ENCODE assay signal across 13 cellular contexts in genomic region chr7:100879685-100880261, GRCh38. TPM values are rescaled to one million over a fixed set of nuclear protein-coding genes. Genes with fewer than 3 reads are reported as not detected.
DNase-seq lines count a peak whose midpoint lies in the region; ATAC-seq and TF ChIP-seq lines count a peak whose summit lies in the region.
"Had no signal": no experiment of that assay in that cellular context is flagged by ENCODE, and none has a peak within 500 bp of the region (broad histone marks: within the 10 kb centered on the region; RNA-seq: fewer than 3 reads in every experiment).

No MANE protein-coding gene starts in this region.

- H3K36me3 Mint-ChIP-seq in activated naive CD4-positive, alpha-beta T cell treated with anti-CD3 and anti-CD28 coated beads, Interleukin-2, amount 50 U/mL, for 24 hours: peaks cover 24% of the 10 kb centered on the region
- peaks cover 80% of the 10 kb centered on the region for H3K36me3 Mint-ChIP-seq in activated CD8-positive, alpha-beta T cell treated with anti-CD3 and anti-CD28 coated beads for 36 hours (ENCODE audit: low read depth)
- H3K36me3 Mint-ChIP-seq in osteocyte (ENCODE audit: unreplicated experiment): peaks cover 49% of the 10 kb centered on the region

- POLR2A ChIA-PET in activated CD8-positive, alpha-beta T cell treated with anti-CD3 and anti-CD28 coated beads for 36 hours (lab: Charles Lee): interaction anchor here (0.7 kb wide), 1 partner anchor 85 kb away, joined by 4 read pairs; no protein-coding TSS in a partner anchor

- intact Hi-C loops in activated CD8-positive, alpha-beta T cell treated with anti-CD3 and anti-CD28 coated beads for 36 hours (cut with micrococcal nuclease): no loop called here
- intact Hi-C loops in Right ventricle myocardium superior (cut with DNase I): no loop called here

- H3K4me3 Mint-ChIP-seq in activated naive CD4-positive, alpha-beta T cell treated with anti-CD3 and anti-CD28 coated beads, Interleukin-2, amount 50 U/mL, for 24 hours: no peak overlapping the region
- no peak overlapping the region for H3K4me3 Mint-ChIP-seq in activated CD8-positive, alpha-beta T cell treated with anti-CD3 and anti-CD28 coated beads for 36 hours
- H3K4me3 Mint-ChIP-seq in osteocyte (ENCODE audit: unreplicated experiment): no peak overlapping the region
- H3K4me3 Mint-ChIP-seq: activated T-cell treated with anti-CD3 and anti-CD28 coated beads, Interleukin-2, amount 50 U/mL, for 4 hours had no signal

- CTCF ChIA-PET in activated CD8-positive, alpha-beta T cell treated with anti-CD3 and anti-CD28 coated beads for 36 hours (lab: Charles Lee): no interaction called here

- no peak for DNase-seq in activated naive CD4-positive, alpha-beta T cell (lab: John Stamatoyannopoulos, UW)
- no peak for DNase-seq in activated CD8-positive, alpha-beta T cell treated with anti-CD3 and anti-CD28 coated beads for 36 hours
- DNase-seq in Right ventricle myocardium superior: no peak
- peak in 24 of 49 donors; percentile 4 to 68 (median 40) for DNase-seq in substantia nigra (lab: John Stamatoyannopoulos, UW)
- DNase-seq in GM19238 (ENCODE audit: insufficient read length, low spot score): no peak
- DNase-seq in stimulated activated CD4-positive, alpha-beta T cell treated with anti-CD3 and anti-CD28 coated beads, Interleukin-15, amount 100 ng/mL, for 24 hours: no peak
- no peak for DNase-seq in osteocyte (ENCODE audit: extremely low spot score, unreplicated experiment)
- DNase-seq: activated T-cell treated with anti-CD3 and anti-CD28 coated beads, Interleukin-2, amount 50 U/mL, for 4 hours; GF-D8; NCI-H345 had no signal

- H3K4me1 Mint-ChIP-seq in activated naive CD4-positive, alpha-beta T cell treated with anti-CD3 and anti-CD28 coated beads, Interleukin-2, amount 50 U/mL, for 24 hours: peaks cover 47% of the 10 kb centered on the region
- peaks cover 50% of the 10 kb centered on the region for H3K4me1 Mint-ChIP-seq in activated CD8-positive, alpha-beta T cell treated with anti-CD3 and anti-CD28 coated beads for 36 hours (ENCODE audit: low read depth)
- peaks cover 41% of the 10 kb centered on the region for H3K4me1 Mint-ChIP-seq in osteocyte (ENCODE audit: unreplicated experiment)

- no peak for TF ChIP-seq CTCF in activated CD8-positive, alpha-beta T cell treated with anti-CD3 and anti-CD28 coated beads for 36 hours (IDR thresholded peaks at IDR 0.05)
- TF ChIP-seq CTCF in osteocyte (IDR thresholded peaks at IDR 0.05): no peak

- peak overlapping the region; percentile 27 for H3K27ac Mint-ChIP-seq in activated naive CD4-positive, alpha-beta T cell treated with anti-CD3 and anti-CD28 coated beads, Interleukin-2, amount 50 U/mL, for 24 hours
- H3K27ac Mint-ChIP-seq in activated CD8-positive, alpha-beta T cell treated with anti-CD3 and anti-CD28 coated beads for 36 hours: peak overlapping the region; percentile 39
- no peak overlapping the region for H3K27ac Mint-ChIP-seq in osteocyte (ENCODE audit: unreplicated experiment)

- no peak for ATAC-seq in activated CD8-positive, alpha-beta T cell treated with anti-CD3 and anti-CD28 coated beads for 36 hours
- ATAC-seq in Right ventricle myocardium superior (ENCODE audit: poor library complexity): peak; percentile 57
- ATAC-seq: activated T-cell treated with anti-CD3 and anti-CD28 coated beads, Interleukin-2, amount 50 U/mL, for 4 hours had no signal

- H3K9me3 Mint-ChIP-seq in activated naive CD4-positive, alpha-beta T cell treated with anti-CD3 and anti-CD28 coated beads, Interleukin-2, amount 50 U/mL, for 24 hours: no peaks in the 10 kb centered on the region
- no peaks in the 10 kb centered on the region for H3K9me3 Mint-ChIP-seq in activated CD8-positive, alpha-beta T cell treated with anti-CD3 and anti-CD28 coated beads for 36 hours
- no peaks in the 10 kb centered on the region for H3K9me3 Mint-ChIP-seq in osteocyte (ENCODE audit: unreplicated experiment)
- H3K9me3 Mint-ChIP-seq: activated T-cell treated with anti-CD3 and anti-CD28 coated beads, Interleukin-2, amount 50 U/mL, for 4 hours had no signal

- no peaks in the 10 kb centered on the region for H3K27me3 Mint-ChIP-seq in activated naive CD4-positive, alpha-beta T cell treated with anti-CD3 and anti-CD28 coated beads, Interleukin-2, amount 50 U/mL, for 24 hours
- no peaks in the 10 kb centered on the region for H3K27me3 Mint-ChIP-seq in activated CD8-positive, alpha-beta T cell treated with anti-CD3 and anti-CD28 coated beads for 36 hours
- H3K27me3 Mint-ChIP-seq in osteocyte (ENCODE audit: unreplicated experiment): no peaks in the 10 kb centered on the region

- peak overlapping the region; percentile 83 for H3K27ac ChIP-seq in substantia nigra (ENCODE audit: low read depth, low read length, poor library complexity, severe bottlenecking)

RNA-seq across cellular contexts. Expression of gene SRRT, which starts 4.9 kb away (rescaled TPM):
- total RNA-seq in activated CD8-positive, alpha-beta T cell treated with anti-CD3 and anti-CD28 coated beads for 36 hours: 100 to 1,000 TPM; 211 to 239 TPM
- total RNA-seq in Right ventricle myocardium superior: 61.1 TPM
- total RNA-seq in osteocyte: 159 and 162 TPM in 2 replicates

RNA-seq across cellular contexts. Expression of gene UFSP1, which starts 9.7 kb away (rescaled TPM):
- total RNA-seq in activated CD8-positive, alpha-beta T cell treated with anti-CD3 and anti-CD28 coated beads for 36 hours: 1 to 10 TPM; 2.1 to 2.2 TPM
- total RNA-seq in Right ventricle myocardium superior (2.2 TPM), osteocyte (2.9 and 3.7 TPM in 2 replicates)

RNA-seq across cellular contexts. Expression of gene TRIP6, which starts 12.6 kb away (rescaled TPM):
- 10 to 100 TPM; 27.5 to 28.4 TPM for total RNA-seq in activated CD8-positive, alpha-beta T cell treated with anti-CD3 and anti-CD28 coated beads for 36 hours
- total RNA-seq in Right ventricle myocardium superior (12.6 TPM), osteocyte (123 and 126 TPM in 2 replicates)

RNA-seq across cellular contexts. Expression of gene ACHE, which starts 15.9 kb away (rescaled TPM):
- total RNA-seq in activated CD8-positive, alpha-beta T cell treated with anti-CD3 and anti-CD28 coated beads for 36 hours: under 1 TPM in 1 of 2 experiments, not detected in 1; 0.25 TPM
- 0.65 TPM for total RNA-seq in Right ventricle myocardium superior
- total RNA-seq in osteocyte: 1.5 and 2.2 TPM in 2 replicates
- total RNA-seq: M059J, RPMI7951 had no signal

RNA-seq across cellular contexts. Expression of gene SLC12A9, which starts 27.3 kb away (rescaled TPM):
- total RNA-seq in activated CD8-positive, alpha-beta T cell treated with anti-CD3 and anti-CD28 coated beads for 36 hours: 10 to 100 TPM; 10.2 to 11.3 TPM
- total RNA-seq in Right ventricle myocardium superior (10.2 TPM), osteocyte (32.1 and 32.4 TPM in 2 replicates)
